2 cellular contexts compared by ENCODE assay signal in the genomic region with DNA sequence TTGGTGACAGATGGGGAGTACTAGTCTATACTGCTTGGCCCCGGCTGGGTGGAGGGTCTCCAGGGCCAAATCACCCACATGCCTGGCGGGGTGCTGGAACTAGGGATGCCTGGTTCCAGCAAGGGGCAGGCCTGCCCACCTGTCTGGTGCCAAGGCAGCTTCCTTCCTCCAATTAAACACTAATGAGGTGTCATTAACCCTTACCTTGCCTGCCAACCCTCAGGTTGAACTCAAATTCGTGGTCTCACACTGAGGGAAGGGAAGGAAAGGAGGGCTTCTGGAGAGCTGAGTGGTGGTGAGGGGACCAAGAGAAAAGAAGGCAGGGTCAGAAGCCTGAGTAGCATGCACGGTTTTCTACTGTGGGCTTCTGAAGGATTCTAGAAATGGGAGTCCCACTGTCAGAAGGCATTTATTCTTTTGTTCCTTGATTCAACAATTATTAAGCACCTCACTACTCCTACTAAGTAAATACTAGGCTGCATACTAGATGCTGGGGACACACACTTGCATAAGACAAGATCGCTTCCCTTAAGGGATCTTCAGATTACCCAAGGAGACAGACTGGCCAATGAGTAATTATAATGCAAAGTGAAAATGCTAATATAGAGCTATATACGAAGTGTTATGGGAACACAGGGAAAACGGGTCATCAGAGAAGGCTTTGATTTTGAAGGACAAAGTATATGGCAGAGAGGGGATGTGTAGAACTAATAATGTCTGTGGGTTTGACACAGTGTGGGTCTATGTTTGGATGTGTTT.
TF ChIP-seq lines count a peak whose summit lies in the region.

No MANE protein-coding gene starts in this region.

TF ChIP-seq in IMR-90, 13 proteins besides CTCF, POLR2A, EP300 and RAD21:
- TF ChIP-seq RFX5 (IDR thresholded peaks at IDR 0.05; ENCODE audit: low read depth, low read length) (no peak), RCOR1 (IDR thresholded peaks at IDR 0.05; ENCODE audit: insufficient replicate concordance, low read length) (no peak), MXI1 (IDR thresholded peaks at IDR 0.05; ENCODE audit: borderline replicate concordance, low read depth, low read length) (no peak), FOS (IDR thresholded peaks at IDR 0.05; ENCODE audit: low read depth, low read length) (no peak), MAZ (IDR thresholded peaks at IDR 0.05; ENCODE audit: borderline replicate concordance, low read depth, low read length) (no peak), CEBPB (IDR thresholded peaks at IDR 0.05; ENCODE audit: low read depth, low read length) (no peak), CHD1 (IDR thresholded peaks at IDR 0.05; ENCODE audit: low read depth, low read length) (no peak), SMC3 (IDR thresholded peaks at IDR 0.05; ENCODE audit: low read depth, low read length) (no peak)
- TF ChIP-seq, protein P1, sequence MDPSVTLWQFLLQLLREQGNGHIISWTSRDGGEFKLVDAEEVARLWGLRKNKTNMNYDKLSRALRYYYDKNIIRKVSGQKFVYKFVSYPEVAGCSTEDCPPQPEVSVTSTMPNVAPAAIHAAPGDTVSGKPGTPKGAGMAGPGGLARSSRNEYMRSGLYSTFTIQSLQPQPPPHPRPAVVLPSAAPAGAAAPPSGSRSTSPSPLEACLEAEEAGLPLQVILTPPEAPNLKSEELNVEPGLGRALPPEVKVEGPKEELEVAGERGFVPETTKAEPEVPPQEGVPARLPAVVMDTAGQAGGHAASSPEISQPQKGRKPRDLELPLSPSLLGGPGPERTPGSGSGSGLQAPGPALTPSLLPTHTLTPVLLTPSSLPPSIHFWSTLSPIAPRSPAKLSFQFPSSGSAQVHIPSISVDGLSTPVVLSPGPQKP (IDR thresholded peaks at IDR 0.05; ENCODE audit: borderline replicate concordance, low read depth, low read length): no peak
- TF ChIP-seq, protein P2, sequence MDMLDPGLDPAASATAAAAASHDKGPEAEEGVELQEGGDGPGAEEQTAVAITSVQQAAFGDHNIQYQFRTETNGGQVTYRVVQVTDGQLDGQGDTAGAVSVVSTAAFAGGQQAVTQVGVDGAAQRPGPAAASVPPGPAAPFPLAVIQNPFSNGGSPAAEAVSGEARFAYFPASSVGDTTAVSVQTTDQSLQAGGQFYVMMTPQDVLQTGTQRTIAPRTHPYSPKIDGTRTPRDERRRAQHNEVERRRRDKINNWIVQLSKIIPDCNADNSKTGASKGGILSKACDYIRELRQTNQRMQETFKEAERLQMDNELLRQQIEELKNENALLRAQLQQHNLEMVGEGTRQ (IDR thresholded peaks at IDR 0.05; ENCODE audit: low read depth, low read length): no peak

TF ChIP-seq in neural cell, 6 proteins besides CTCF, POLR2A, EP300 and RAD21:
- TF ChIP-seq, protein P3, sequence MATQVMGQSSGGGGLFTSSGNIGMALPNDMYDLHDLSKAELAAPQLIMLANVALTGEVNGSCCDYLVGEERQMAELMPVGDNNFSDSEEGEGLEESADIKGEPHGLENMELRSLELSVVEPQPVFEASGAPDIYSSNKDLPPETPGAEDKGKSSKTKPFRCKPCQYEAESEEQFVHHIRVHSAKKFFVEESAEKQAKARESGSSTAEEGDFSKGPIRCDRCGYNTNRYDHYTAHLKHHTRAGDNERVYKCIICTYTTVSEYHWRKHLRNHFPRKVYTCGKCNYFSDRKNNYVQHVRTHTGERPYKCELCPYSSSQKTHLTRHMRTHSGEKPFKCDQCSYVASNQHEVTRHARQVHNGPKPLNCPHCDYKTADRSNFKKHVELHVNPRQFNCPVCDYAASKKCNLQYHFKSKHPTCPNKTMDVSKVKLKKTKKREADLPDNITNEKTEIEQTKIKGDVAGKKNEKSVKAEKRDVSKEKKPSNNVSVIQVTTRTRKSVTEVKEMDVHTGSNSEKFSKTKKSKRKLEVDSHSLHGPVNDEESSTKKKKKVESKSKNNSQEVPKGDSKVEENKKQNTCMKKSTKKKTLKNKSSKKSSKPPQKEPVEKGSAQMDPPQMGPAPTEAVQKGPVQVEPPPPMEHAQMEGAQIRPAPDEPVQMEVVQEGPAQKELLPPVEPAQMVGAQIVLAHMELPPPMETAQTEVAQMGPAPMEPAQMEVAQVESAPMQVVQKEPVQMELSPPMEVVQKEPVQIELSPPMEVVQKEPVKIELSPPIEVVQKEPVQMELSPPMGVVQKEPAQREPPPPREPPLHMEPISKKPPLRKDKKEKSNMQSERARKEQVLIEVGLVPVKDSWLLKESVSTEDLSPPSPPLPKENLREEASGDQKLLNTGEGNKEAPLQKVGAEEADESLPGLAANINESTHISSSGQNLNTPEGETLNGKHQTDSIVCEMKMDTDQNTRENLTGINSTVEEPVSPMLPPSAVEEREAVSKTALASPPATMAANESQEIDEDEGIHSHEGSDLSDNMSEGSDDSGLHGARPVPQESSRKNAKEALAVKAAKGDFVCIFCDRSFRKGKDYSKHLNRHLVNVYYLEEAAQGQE (IDR thresholded peaks at IDR 0.05; ENCODE audit: borderline replicate concordance): no peak
- TF ChIP-seq SMC3 (conservative IDR thresholded peaks at IDR 0.05; ENCODE audit: poor library complexity) (no peak), MXI1 (conservative IDR thresholded peaks at IDR 0.05; ENCODE audit: poor library complexity, severe bottlenecking) (no peak)
